ENCODE assay signal across 9 cellular contexts in genomic region chr17:66964083-66964771, GRCh38. TPM values are rescaled to one million over a fixed set of nuclear protein-coding genes. Genes with fewer than 3 reads are reported as not detected.
DNase-seq lines count a peak whose midpoint lies in the region; ATAC-seq and TF ChIP-seq lines count a peak whose summit lies in the region.
"Had no signal": no experiment of that assay in that cellular context is flagged by ENCODE, and none has a peak within 500 bp of the region (broad histone marks: within the 10 kb centered on the region; RNA-seq: fewer than 3 reads in every experiment).

Gene CACNG4, plus strand, starts transcription at chr17:66964707. Its CDS starts 205 bp downstream, at chr17:66964912.

- TF ChIP-seq RAD21 in SK-N-SH (IDR thresholded peaks at IDR 0.05; ENCODE audit: low read length), result no peak

- POLR2A ChIA-PET in SK-N-SH (lab: Yijun Ruan, JAX), result interaction anchor here (1.0 to 5.8 kb wide), 9 partner anchors 10 to 194 kb away, joined by 3 to 95 read pairs (median 5); no protein-coding TSS in a partner anchor

- intact Hi-C loops in head of caudate nucleus (cut with DNase I), result no loop called here

- peaks cover 4% of the 10 kb centered on the region for H3F3A ChIP-seq in SK-N-SH (replicated peaks; ENCODE audit: insufficient read depth)

- H3K4me2 ChIP-seq in SK-N-SH (peak within 1 kb of the TSS; percentile 90), skeletal muscle satellite cell (ENCODE audit: low read length) (peak within 1 kb of the TSS; percentile 77)

- H3K36me3 ChIP-seq in SK-N-SH (replicated peaks in 1 of 2; ENCODE audit: control insufficient read depth in 1 of 2, insufficient read depth in 2 of 2, low read length in 1 of 2) (no peaks in the 10 kb centered on the region), skeletal muscle satellite cell (ENCODE audit: insufficient read depth, low read length) (no peaks in the 10 kb centered on the region)

- peak within 1 kb of the TSS; percentile 77 for H2AFZ ChIP-seq in SK-N-SH (ENCODE audit: low read depth)

- H3K9ac ChIP-seq in SK-N-SH (peak within 1 kb of the TSS; percentile 71), skeletal muscle satellite cell (ENCODE audit: low read depth, low read length) (no peak within 1 kb of the TSS)

- ATAC-seq in GM21529 (IDR thresholded peaks at IDR 0.05; ENCODE audit: unreplicated experiment), result no peak

- H3K9me3 ChIP-seq in SK-N-SH (no peaks in the 10 kb centered on the region), skeletal muscle satellite cell (replicated peaks; ENCODE audit: low read length) (no peaks in the 10 kb centered on the region)

- H3K27me3 ChIP-seq in SK-N-SH (ENCODE audit: insufficient read depth), result no peaks in the 10 kb centered on the region
- peaks cover 77% of the 10 kb centered on the region for H3K27me3 ChIP-seq in skeletal muscle satellite cell (ENCODE audit: control insufficient read depth, insufficient read depth, low read length)

- WGBS in SK-N-SH (ENCODE audit: low lambda C conversion rate), result 12% methylated on average over 35 of the region's 68 CpGs

- TF ChIP-seq CTCF in SK-N-SH (IDR thresholded peaks at IDR 0.05), result no peak

- no peak for TF ChIP-seq EP300 in SK-N-SH (IDR thresholded peaks at IDR 0.05; ENCODE audit: borderline replicate concordance in 1 of 2, low read depth in 1 of 2, low read length in 1 of 2)

- H3K4me3 ChIP-seq in SK-N-SH (ENCODE audit: low read depth in 2 of 2, low read length in 1 of 2) (peak within 1 kb of the TSS; percentile 50 to 93), skeletal muscle satellite cell (ENCODE audit: low read length) (peak within 1 kb of the TSS; percentile 49)

- H3K4me1 ChIP-seq in SK-N-SH (ENCODE audit: control insufficient read depth in 1 of 2, insufficient read depth in 2 of 2, low read depth in 1 of 2, low read length in 1 of 2) (peaks cover 0 to 62% of the 10 kb centered on the region in 2 experiments; a peak in 2 of 4 replicates), skeletal muscle satellite cell (ENCODE audit: control insufficient read depth, insufficient read depth, low read length) (peaks cover 4% of the 10 kb centered on the region)

- H3K9me2 ChIP-seq in SK-N-SH, result no peaks in the 10 kb centered on the region

- CTCF ChIA-PET in SK-N-SH (lab: Yijun Ruan, JAX), result interaction anchor here (0.8 to 1.4 kb wide), 2 partner anchors 56 to 67 kb away, joined by 3 to 5 read pairs; no protein-coding TSS in a partner anchor

- DNase-seq in NCI-H1417 (lab: John Stamatoyannopoulos, UW) (peak in 2 of 3 experiments; percentile 65 to 70), NCI-H1417 treated with DMSO at 0.1 percent for 48 hours (lab: John Stamatoyannopoulos, UW) (no peak), SK-N-SH (peak; percentile 95), head of caudate nucleus (peak in 38 of 42 donors; percentile 30 to 88 (median 68)), 8988T (no peak), RKO (ENCODE audit: low spot score) (no peak)

- peak within 1 kb of the TSS; percentile 24 to 97; a peak in 3 of 4 replicates for H3K27ac ChIP-seq in SK-N-SH (ENCODE audit: low read depth in 2 of 2, low read length in 1 of 2)

- H3K79me2 ChIP-seq in SK-N-SH (ENCODE audit: insufficient read depth), result peaks cover 15% of the 10 kb centered on the region; the same call in 1 of the 2 replicates

- H4K20me1 ChIP-seq in SK-N-SH (ENCODE audit: insufficient read depth), result peaks cover 18% of the 10 kb centered on the region

TF ChIP-seq in SK-N-SH, 30 proteins besides CTCF, POLR2A, EP300 and RAD21:
- TF ChIP-seq FOXJ3 (CRISPR knock-in tag; IDR thresholded peaks at IDR 0.05), result no peak
- TF ChIP-seq CHD2 (IDR thresholded peaks at IDR 0.05; ENCODE audit: low read length, partially characterized antibody), result peak; percentile 33
- TF ChIP-seq MXI1 (IDR thresholded peaks at IDR 0.05; ENCODE audit: low read depth, low read length), result 0 out of 2 replicates have a peak, but pooled peaks have one; percentile 10

RNA-seq across cellular contexts. Expression of gene CACNG4, which starts in this region (rescaled TPM):
- 12.4 and 13.2 TPM in 2 replicates for polyA plus RNA-seq in SK-N-SH (2012; rRNA removed)
- 9.9 and 16.7 TPM in 2 replicates for polyA plus RNA-seq in SK-N-SH (2012; cell fraction: cytosol; rRNA removed)
- 7.9 and 9.8 TPM in 2 replicates for polyA plus RNA-seq in SK-N-SH (2012; cell fraction: nucleus; rRNA removed)
- total RNA-seq in skeletal muscle satellite cell (2012; rRNA removed), result not detected in 2 replicates
- total RNA-seq: SK-MEL-5 had no signal

Comparison
In these comparisons a context has a peak if more than half of its experiments do, and no peak if none do; other contexts are left out.
1. DNase-seq: peak in NCI-H1417 (2 of 3), SK-N-SH (single experiment) and head of caudate nucleus (38 of 42); none in NCI-H1417 treated with DMSO at 0.1 percent for 48 hours (single experiment), 8988T (single experiment) and RKO (single experiment).